In the genomic region with DNA sequence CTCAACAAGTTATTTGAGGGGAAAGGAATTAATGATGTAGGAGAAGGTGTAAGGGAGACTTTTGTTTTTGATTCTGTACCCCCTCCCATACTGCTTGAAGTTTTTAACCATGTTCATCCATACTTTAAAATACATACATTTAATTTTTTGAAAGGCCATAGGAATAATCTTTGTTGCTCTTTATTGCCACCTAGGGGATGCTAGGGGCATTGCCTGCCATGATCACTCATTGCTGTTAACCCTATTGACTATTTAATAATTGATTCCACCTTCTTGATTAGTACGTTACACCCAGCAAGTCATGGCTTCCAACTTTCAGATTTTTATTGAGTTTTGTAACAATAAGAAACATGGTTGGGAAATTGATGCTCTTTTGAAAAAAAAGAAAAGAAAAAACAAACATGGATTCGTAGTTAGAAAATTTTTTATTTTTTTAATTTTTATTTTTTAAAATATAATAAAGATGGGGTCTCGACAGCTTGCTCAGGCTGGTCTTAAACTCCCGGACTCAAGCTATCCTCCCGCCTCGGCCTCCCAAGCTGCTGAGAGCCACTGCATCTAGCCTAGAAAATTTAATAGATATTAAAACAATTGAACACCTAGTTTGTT, we compare ENCODE assay signal across 8 cellular contexts. TPM values are rescaled to one million over a fixed set of nuclear protein-coding genes. Genes with fewer than 3 reads are reported as not detected.
DNase-seq lines count a peak whose midpoint lies in the region; ATAC-seq, FAIRE-seq and TF ChIP-seq lines count a peak whose summit lies in the region.

No MANE protein-coding gene starts in this region.

- H3K27ac ChIP-seq in PC-3 (ENCODE audit: low read length) (no peak overlapping the region), K562 (ENCODE audit: extremely low read depth, low read depth, low read length) (no peak overlapping the region), HepG2 (ENCODE audit: extremely low read length, insufficient read depth, low read length) (no peak overlapping the region), transverse colon (no peak overlapping the region)

- no peaks in the 10 kb centered on the region for H3K79me2 ChIP-seq in PC-3 (ENCODE audit: low read length)
- H3K79me2 ChIP-seq in K562 (ENCODE audit: control insufficient read depth, insufficient read depth, low read length) = no peaks in the 10 kb centered on the region
- no peaks in the 10 kb centered on the region for H3K79me2 ChIP-seq in HepG2 (ENCODE audit: insufficient read depth, low read length)

- no peak overlapping the region for H2AFZ ChIP-seq in PC-3 (ENCODE audit: low read length)
- H2AFZ ChIP-seq in K562 (ENCODE audit: low read depth, low read length) = peak overlapping the region; percentile 42; the same call in 1 of the 2 replicates
- no peak overlapping the region for H2AFZ ChIP-seq in HepG2 (ENCODE audit: low read length)

- no peaks in the 10 kb centered on the region for H3K9me2 ChIP-seq in PC-3 (replicated peaks; ENCODE audit: low read length)

- TF ChIP-seq RAD21 in K562 (CRISPR knock-in tag; conservative IDR thresholded peaks at IDR 0.05 in 1 of 2, IDR thresholded peaks at IDR 0.05 in 1 of 2) (peak; percentile 37 to 54), HepG2 (CRISPR knock-in tag; IDR thresholded peaks at IDR 0.05) (no peak)

- H3K9ac ChIP-seq in PC-3 (ENCODE audit: low read length) (no peak overlapping the region), K562 (ENCODE audit: insufficient read depth in 1 of 2, low read depth in 2 of 2, low read length in 2 of 2) (no peak overlapping the region), HepG2 (ENCODE audit: insufficient read depth, low read depth, low read length) (no peak overlapping the region)

- H3K36me3 ChIP-seq in PC-3 (ENCODE audit: low read depth, low read length) = no peaks in the 10 kb centered on the region
- no peaks in the 10 kb centered on the region for H3K36me3 ChIP-seq in K562 (ENCODE audit: control insufficient read depth, insufficient read depth, low read length)
- H3K36me3 ChIP-seq in HepG2 (replicated peaks in 1 of 2; ENCODE audit: control insufficient read depth in 1 of 2, insufficient read depth in 2 of 2, low read length in 2 of 2) = no peaks in the 10 kb centered on the region
- H3K36me3 ChIP-seq in transverse colon = no peaks in the 10 kb centered on the region

- no peaks in the 10 kb centered on the region for H3K9me1 ChIP-seq in K562 (ENCODE audit: control insufficient read depth, insufficient read depth, low read length)

- TF ChIP-seq POLR2A in K562 (conservative IDR thresholded peaks at IDR 0.05) (no peak), HepG2 (IDR thresholded peaks at IDR 0.05; ENCODE audit: insufficient read depth in 1 of 2, low read depth in 2 of 2, low read length in 2 of 2) (no peak), transverse colon (IDR thresholded peaks at IDR 0.05) (no peak)

- H4K20me1 ChIP-seq in PC-3 (ENCODE audit: low read length) = no peaks in the 10 kb centered on the region
- H4K20me1 ChIP-seq in K562 (replicated peaks; ENCODE audit: control insufficient read depth, insufficient read depth, low read length) = no peaks in the 10 kb centered on the region
- H4K20me1 ChIP-seq in HepG2 (ENCODE audit: insufficient read depth, low read length) = no peaks in the 10 kb centered on the region

- CTCF ChIA-PET in PC-3 (lab: Charles Lee) = interaction anchor here (0.6 to 1.6 kb wide), 2 partner anchors 10 to 121 kb away, joined by 8 to 11 read pairs; no protein-coding TSS in a partner anchor
- CTCF ChIA-PET in K562 (lab: Yijun Ruan, JAX; ENCODE audit: low intra/inter-chr PET ratio) = interaction anchor here (0.5 to 0.9 kb wide), 4 partner anchors 55 to 276 kb away, joined by 3 to 5 read pairs (median 3); no protein-coding TSS in a partner anchor
- CTCF ChIA-PET in HepG2 (lab: Yijun Ruan, JAX; ENCODE audit: low intra/inter-chr PET ratio, low total read pairs) = interaction anchor here (1.4 to 2.8 kb wide), 2 partner anchors 9 to 121 kb away, joined by 3 to 10 read pairs; partner anchors contain the start of gene PRKAB1

- no peak overlapping the region for H3K4me2 ChIP-seq in PC-3 (ENCODE audit: low read length)
- H3K4me2 ChIP-seq in K562 (ENCODE audit: insufficient read depth, low read length) = no peak overlapping the region
- H3K4me2 ChIP-seq in HepG2 (ENCODE audit: low read depth, low read length) = no peak overlapping the region

- 14% methylated on average over 6 of the region's 6 CpGs for WGBS in K562 (ENCODE audit: insufficient coverage, low coverage, missing lambda C conversion rate)
- WGBS in HepG2 (ENCODE audit: low lambda C conversion rate) = 11% methylated on average over 6 of the region's 6 CpGs
- WGBS in transverse colon (ENCODE audit: low coverage in 1 of 2), 2 donors = 40 to 51% methylated on average over 6 of the region's 6 CpGs

- H3K4me3 ChIP-seq in PC-3 (ENCODE audit: low read length) = no peak overlapping the region
- no peak overlapping the region for H3K4me3 ChIP-seq in K562
- H3K4me3 ChIP-seq in HepG2 (replicated peaks in 1 of 3; ENCODE audit: insufficient read depth in 1 of 3, low read depth in 2 of 3, low read length in 3 of 3) = no peak overlapping the region
- H3K4me3 ChIP-seq in transverse colon = no peak overlapping the region

- in situ Hi-C loops in K562 (cut with MboI) (no loop called here), HepG2 (cut with HindIII; ENCODE audit: extremely low pct_ligation_motif_present, low pct_unique_long_range_greater_than_20kb) (no loop called here), transverse colon (cut with MboI; ENCODE audit: low pct_ligation_motif_present in 1 of 4, low pct_unique_long_range_greater_than_20kb in 1 of 4, low sequenced_read_pairs in 3 of 4) (no loop called here)

- no peaks in the 10 kb centered on the region for H3F3A ChIP-seq in PC-3 (ENCODE audit: low read length, unreplicated experiment)

- TF ChIP-seq EP300 in K562 (IDR thresholded peaks at IDR 0.05; ENCODE audit: low read length) (no peak), HepG2 (IDR thresholded peaks at IDR 0.05; ENCODE audit: low read depth in 2 of 2, low read length in 2 of 2) (no peak), HepG2 (CRISPR knock-in tag; IDR thresholded peaks at IDR 0.05; ENCODE audit: borderline replicate concordance) (no peak), transverse colon (IDR thresholded peaks at IDR 0.05; ENCODE audit: low read depth) (no peak)

- ATAC-seq in HG02973 (IDR thresholded peaks at IDR 0.05; ENCODE audit: unreplicated experiment) (peak; percentile 63), PC-3 (peak; percentile 45), K562 (peak; percentile 69), HepG2 (no peak), GM19328 (IDR thresholded peaks at IDR 0.05; ENCODE audit: unreplicated experiment) (no peak)

- 0 out of 2 replicates have a peak, but pooled peaks cover 5% of the 10 kb centered on the region for H3K27me3 ChIP-seq in PC-3 (ENCODE audit: low read length)
- H3K27me3 ChIP-seq in K562 (ENCODE audit: control insufficient read depth in 2 of 2, insufficient read depth in 2 of 2, low read length in 2 of 2) = no peaks in the 10 kb centered on the region
- H3K27me3 ChIP-seq in HepG2 (ENCODE audit: control insufficient read depth in 1 of 2, insufficient read depth in 2 of 2, low read length in 2 of 2) = no peaks in the 10 kb centered on the region
- no peaks in the 10 kb centered on the region for H3K27me3 ChIP-seq in transverse colon

- peak; percentile 56 for DNase-seq in NCI-H2029 treated with DMSO at 0.1 percent for 48 hours (lab: John Stamatoyannopoulos, UW)
- DNase-seq in NCI-H2029 (lab: John Stamatoyannopoulos, UW) = no peak
- DNase-seq in PC-3 = peak; percentile 71
- DNase-seq in K562 (ENCODE audit: extremely low read depth in 1 of 4, low spot score in 3 of 4) = peak; percentile 58 to 65 (median 60)
- DNase-seq in HepG2 (ENCODE audit: low spot score) = peak; percentile 46
- DNase-seq in transverse colon = peak; percentile 47

- H3K4me1 ChIP-seq in PC-3 (ENCODE audit: insufficient read depth, low read length) (no peaks in the 10 kb centered on the region), K562 (replicated peaks in 1 of 2; ENCODE audit: control insufficient read depth in 2 of 2, insufficient read depth in 2 of 2, low read length in 2 of 2) (peaks cover 2 to 28% of the 10 kb centered on the region in 2 experiments; a peak in 4 of 5 replicates), HepG2 (ENCODE audit: insufficient read depth, low read length) (peaks cover 1% of the 10 kb centered on the region; the same call in 1 of the 2 replicates), transverse colon (no peaks in the 10 kb centered on the region)

- TF ChIP-seq CTCF in PC-3 (conservative IDR thresholded peaks at IDR 0.05; ENCODE audit: low read depth, low read length) = peak; percentile 88
- peak; percentile 54 to 83 (median 80); a peak in 5 of 6 replicates for TF ChIP-seq CTCF in K562 (IDR thresholded peaks at IDR 0.05 in 2 of 3, conservative IDR thresholded peaks at IDR 0.05 in 1 of 3; ENCODE audit: insufficient read depth in 2 of 3, low read depth in 1 of 3, low read length in 3 of 3)
- peak; percentile 59 for TF ChIP-seq CTCF in HepG2 (CRISPR knock-in tag; IDR thresholded peaks at IDR 0.05)
- peak; percentile 70 to 95 (median 91) for TF ChIP-seq CTCF in transverse colon (IDR thresholded peaks at IDR 0.05)

- FAIRE-seq in K562 (lab: Jason Lieb, UNC) (peak; percentile 6), HepG2 (lab: Jason Lieb, UNC) (peak; percentile 23)

- BruUV-seq in PC-3 (replicated peaks; lab: Mats Ljungman, UMichigan) (no TSS peak), K562 (replicated peaks; lab: Mats Ljungman, UMichigan) (no TSS peak), HepG2 (replicated peaks; lab: Mats Ljungman, UMichigan) (no TSS peak)

- POLR2A ChIA-PET in PC-3 (lab: Charles Lee; ENCODE audit: unreplicated experiment) = no interaction called here
- POLR2A ChIA-PET in K562 (lab: Yijun Ruan, JAX) = interaction anchor here (0.6 to 1.1 kb wide), 2 partner anchors 23 to 470 kb away, joined by 3 to 4 read pairs; no protein-coding TSS in a partner anchor
- POLR2A ChIA-PET in HepG2 (lab: Yijun Ruan, JAX) = no interaction called here

- H3K9me3 ChIP-seq in PC-3 (ENCODE audit: low read length) (no peaks in the 10 kb centered on the region), K562 (replicated peaks; ENCODE audit: control insufficient read depth, insufficient read depth, low read depth, low read length) (no peaks in the 10 kb centered on the region), HepG2 (ENCODE audit: low read length) (no peaks in the 10 kb centered on the region), transverse colon (no peaks in the 10 kb centered on the region)

- intact Hi-C loops in PC-3 (cut with micrococcal nuclease) (loop anchor here (1.0 to 10.0 kb wide), 4 partner anchors 8 to 1255 kb away; no protein-coding TSS in a partner anchor), K562 (cut with micrococcal nuclease) (loop anchor here (2.0 kb wide), 1 partner anchor 277 kb away; no protein-coding TSS in a partner anchor), HepG2 (cut with micrococcal nuclease; ENCODE audit: unreplicated experiment) (no loop called here), transverse colon (cut with DNase I; ENCODE audit: low total_unique reads) (no loop called here)

RNA-seq across cellular contexts. Expression of gene PRKAB1, which starts 8.5 kb away (rescaled TPM):
- total RNA-seq in PC-3 (2014; rRNA removed) (16.0 and 16.2 TPM in 2 replicates), K562 (2014; rRNA removed) (45.3 and 59.7 TPM in 2 replicates), K562 (2014; rRNA removed; fragmentation: Illumina TruSeq; extraction: Trizol) (48.8 and 54.3 TPM in 2 replicates), K562 (2015; rRNA removed; fragmentation: Illumina TruSeq; extraction: Trizol) (57.4 and 63.8 TPM in 2 replicates), K562 (2021) (83.8 and 93.8 TPM in 2 replicates), HepG2 (2016; rRNA removed; fragmentation: Illumina TruSeq; extraction: Trizol) (25.4 and 28.4 TPM in 2 replicates), transverse colon (100 to 1,000 TPM in 1 of 4 donors, 10 to 100 TPM in 3; 46.0 to 151 (median 89.3) TPM)
- total RNA-seq in K562 (2011; cell fraction: chromatin; rRNA removed; ENCODE audit: low replicate concordance) = 108 and 130 TPM in 2 replicates
- total RNA-seq in K562 (2011; cell fraction: nucleolus; rRNA removed) = 98.2 and 105 TPM in 2 replicates
- total RNA-seq in K562 (2011; cell fraction: nucleoplasm; rRNA removed) = 109 and 139 TPM in 2 replicates
- polyA plus RNA-seq in K562 (2011; rRNA removed) (85.7 and 137 TPM in 2 replicates), K562 (2014; fragmentation: Illumina TruSeq; extraction: Trizol) (83.1 and 94.2 TPM in 2 replicates), K562 (2014; fragmentation: Nextera tagmentation; extraction: Ambion mirVana) (10 to 100 TPM; 32.6 to 38.2 TPM), K562 (2014; rRNA removed) (62.8 and 64.8 TPM in 2 replicates), HepG2 (2011; rRNA removed) (35.5 and 36.0 TPM in 2 replicates)
- 83.7 and 86.2 TPM in 2 replicates for polyA plus RNA-seq in K562 (2011; cell fraction: cytosol; rRNA removed)
- polyA plus RNA-seq in K562 (2011; cell fraction: nucleus; rRNA removed) = 173 and 183 TPM in 2 replicates
- 59.1 and 104 TPM in 2 replicates for polyA plus RNA-seq in K562 (2012)
- 66.6 and 90.9 TPM in 2 replicates for polyA minus RNA-seq in K562 (2011; rRNA and poly(A)+ RNA removed)
- 62.9 and 70.8 TPM in 2 replicates for polyA minus RNA-seq in K562 (2011; cell fraction: cytosol; rRNA and poly(A)+ RNA removed)
- polyA minus RNA-seq in K562 (2011; cell fraction: nucleus; rRNA and poly(A)+ RNA removed) = 80.4 and 108 TPM in 2 replicates
- 7.2 and 8.3 TPM in 2 replicates for total RNA-seq in HepG2 (2016; cell fraction: cytosol; rRNA removed; fragmentation: Illumina TruSeq; extraction: Trizol; ENCODE audit: low read depth)
- total RNA-seq in HepG2 (2016; cell fraction: insoluble cytoplasmic fraction; rRNA removed; fragmentation: Illumina TruSeq; extraction: Trizol) = 24.7 and 27.3 TPM in 2 replicates
- total RNA-seq in HepG2 (2016; cell fraction: membrane; rRNA removed; fragmentation: Illumina TruSeq; extraction: Trizol) = 22.4 and 23.1 TPM in 2 replicates
- total RNA-seq in HepG2 (2016; cell fraction: nucleus; rRNA removed; fragmentation: Illumina TruSeq; extraction: Trizol) = 28.4 and 31.7 TPM in 2 replicates
- polyA plus RNA-seq in HepG2 (2011; cell fraction: cytosol; rRNA removed) = 18.2 and 22.4 TPM in 2 replicates
- polyA plus RNA-seq in HepG2 (2011; cell fraction: nucleus; rRNA removed) = 37.3 and 45.3 TPM in 2 replicates
- polyA plus RNA-seq in HepG2 (2012) = 24.3 and 27.4 TPM in 2 replicates
- 7.7 and 7.9 TPM in 2 replicates for polyA plus RNA-seq in HepG2 (2016; cell fraction: cytosol; fragmentation: Illumina TruSeq; extraction: Trizol; ENCODE audit: low read depth)
- polyA plus RNA-seq in HepG2 (2016; cell fraction: insoluble cytoplasmic fraction; fragmentation: Illumina TruSeq; extraction: Trizol; ENCODE audit: low read depth) = 29.5 and 33.6 TPM in 2 replicates
- polyA plus RNA-seq in HepG2 (2016; cell fraction: membrane; fragmentation: Illumina TruSeq; extraction: Trizol; ENCODE audit: low read depth) = 15.0 and 16.9 TPM in 2 replicates
- 46.1 and 56.3 TPM in 2 replicates for polyA plus RNA-seq in HepG2 (2016; cell fraction: nucleus; fragmentation: Illumina TruSeq; extraction: Trizol; ENCODE audit: insufficient read depth, low read depth)
- polyA minus RNA-seq in HepG2 (2011; rRNA and poly(A)+ RNA removed; ENCODE audit: low replicate concordance) = 29.1 and 36.9 TPM in 2 replicates
- 16.0 and 23.4 TPM in 2 replicates for polyA minus RNA-seq in HepG2 (2011; cell fraction: cytosol; rRNA and poly(A)+ RNA removed)
- polyA minus RNA-seq in HepG2 (2011; cell fraction: nucleus; rRNA and poly(A)+ RNA removed) = 36.9 and 50.9 TPM in 2 replicates

Comparison
In these comparisons a context has a peak if more than half of its experiments do, and no peak if none do; other contexts are left out.
1. ATAC-seq: peak in HG02973 (single experiment), PC-3 (single experiment) and K562 (single experiment); none in HepG2 (single experiment) and GM19328 (single experiment).
2. intact Hi-C loops: an anchor here in PC-3 (1.0 to 10.0 kb wide) and K562 (2.0 kb wide); none called in HepG2 and transverse colon.
3. Peak in every context shown above with its lines, with median percentiles within 50 percentile points of each other: CTCF ChIP-seq.